ENCODE assay signal across 33 cellular contexts in genomic region chr14:31312934-31313333, GRCh38.
"Had no signal": no experiment of that assay in that cellular context is flagged by ENCODE, and none has a peak within 500 bp of the region (broad histone marks: within the 10 kb centered on the region; RNA-seq: fewer than 3 reads in every experiment).

No MANE protein-coding gene starts in this region.

- H3K27ac Mint-ChIP-seq: activated CD4-positive, alpha-beta T cell treated with anti-CD3 and anti-CD28 coated beads for 36 hours; activated CD8-positive, alpha-beta T cell treated with anti-CD3 and anti-CD28 coated beads for 36 hours; activated naive CD4-positive, alpha-beta T cell treated with anti-CD3 and anti-CD28 coated beads for 36 hours; activated naive CD4-positive, alpha-beta T cell treated with anti-CD3 and anti-CD28 coated beads, Interleukin-2, amount 50 U/mL, for 24 hours; activated naive CD8-positive, alpha-beta T cell treated with anti-CD3 and anti-CD28 coated beads for 36 hours; activated naive CD8-positive, alpha-beta T cell treated with anti-CD3 and anti-CD28 coated beads, Interleukin-2, amount 50 U/mL, for 24 hours; activated T-helper 2 cell treated with anti-CD3 and anti-CD28 coated beads, Interferon-gamma antibody, Interleukin-2, Interleukin-4, amounts not matched to agents 10 μg/mL and 5 μg/mL and 100 μg/mL, durations not matched to agents 14 hours and 24 hours and 36 hours; T-helper 17 cell; T-helper 2 cell treated with Interferon-gamma antibody and Interleukin-4, amounts not matched to agents 5 μg/mL and 100 μg/mL, for 36 hours had no signal

- H3K4me3 ChIP-seq: adrenal gland, body of pancreas, colonic mucosa, esophagus squamous epithelium, gastroesophageal sphincter, heart right ventricle had no signal

- H3K4me1 Mint-ChIP-seq: activated CD4-positive, alpha-beta T cell treated with anti-CD3 and anti-CD28 coated beads for 36 hours; T-helper 17 cell had no signal

- H3K27ac ChIP-seq: adrenal gland, body of pancreas, colonic mucosa, epithelial cell of prostate, esophagus squamous epithelium, gastroesophageal sphincter, heart right ventricle had no signal

- H3K27me3 Mint-ChIP-seq: activated CD4-positive, alpha-beta T cell treated with anti-CD3 and anti-CD28 coated beads for 36 hours; activated CD8-positive, alpha-beta T cell treated with anti-CD3 and anti-CD28 coated beads for 36 hours; activated naive CD4-positive, alpha-beta T cell treated with anti-CD3 and anti-CD28 coated beads, Interleukin-2, amount 50 U/mL, for 24 hours; activated naive CD8-positive, alpha-beta T cell treated with anti-CD3 and anti-CD28 coated beads for 36 hours; activated naive CD8-positive, alpha-beta T cell treated with anti-CD3 and anti-CD28 coated beads, Interleukin-2, amount 50 U/mL, for 24 hours; T-helper 17 cell had no signal

- H3K4me1 ChIP-seq: adrenal gland, body of pancreas, colonic mucosa, esophagus squamous epithelium, gastroesophageal sphincter, heart right ventricle had no signal

- H3K9me3 Mint-ChIP-seq: activated CD8-positive, alpha-beta T cell treated with anti-CD3 and anti-CD28 coated beads for 36 hours; activated naive CD4-positive, alpha-beta T cell treated with anti-CD3 and anti-CD28 coated beads for 36 hours; activated naive CD4-positive, alpha-beta T cell treated with anti-CD3 and anti-CD28 coated beads, Interleukin-2, amount 50 U/mL, for 24 hours; activated naive CD8-positive, alpha-beta T cell treated with anti-CD3 and anti-CD28 coated beads for 36 hours; activated naive CD8-positive, alpha-beta T cell treated with anti-CD3 and anti-CD28 coated beads, Interleukin-2, amount 50 U/mL, for 24 hours; activated T-cell treated with anti-CD3 and anti-CD28 coated beads, Interleukin-2, amount 50 U/mL, for 4 hours; activated T-helper 2 cell treated with anti-CD3 and anti-CD28 coated beads, Interferon-gamma antibody, Interleukin-2, Interleukin-4, amounts not matched to agents 10 μg/mL and 5 μg/mL and 100 μg/mL, durations not matched to agents 14 hours and 24 hours and 36 hours; T-helper 2 cell treated with Interferon-gamma antibody and Interleukin-4, amounts not matched to agents 5 μg/mL and 100 μg/mL, for 36 hours had no signal

- H3K27me3 ChIP-seq: adrenal gland, body of pancreas, colonic mucosa, esophagus squamous epithelium, gastroesophageal sphincter, heart right ventricle had no signal

- FAIRE-seq: endometrium, endothelial cell of umbilical vein had no signal

- ATAC-seq: activated CD4-positive, alpha-beta T cell treated with anti-CD3 and anti-CD28 coated beads for 36 hours; activated CD8-positive, alpha-beta T cell treated with anti-CD3 and anti-CD28 coated beads for 36 hours; activated naive CD8-positive, alpha-beta T cell treated with anti-CD3 and anti-CD28 coated beads, Interleukin-2, amount 50 U/mL, for 24 hours; activated T-cell treated with anti-CD3 and anti-CD28 coated beads, Interleukin-2, amount 50 U/mL, for 4 hours; body of pancreas; gastroesophageal sphincter; heart right ventricle; T-helper 17 cell had no signal

- DNase-seq: activated CD4-positive, alpha-beta T cell treated with anti-CD3 and anti-CD28 coated beads for 36 hours; activated CD4-positive, alpha-beta T cell treated with anti-CD3 and anti-CD28 coated beads, Interleukin-2, amount 50 U/mL, for 1 hour; activated CD4-positive, alpha-beta T cell treated with anti-CD3 and anti-CD28 coated beads, Interleukin-2, amount 50 U/mL, for 48 hours; activated CD4-positive, CD25-positive, alpha-beta regulatory T cell; activated CD4-positive, CD25-positive, alpha-beta regulatory T cell treated with anti-CD3 and anti-CD28 coated beads, Interleukin-2, amount 50 U/mL, for 72 hours; activated CD8-positive, alpha-beta memory T cell treated with anti-CD3 and anti-CD28 coated beads for 24 hours; activated CD8-positive, alpha-beta T cell treated with anti-CD3 and anti-CD28 coated beads for 36 hours; activated effector memory CD4-positive, alpha-beta T cell treated with anti-CD3 and anti-CD28 coated beads, Interleukin-2, amount 50 U/mL, for 16 hours; activated naive CD4-positive, alpha-beta T cell treated with anti-CD3 and anti-CD28 coated beads for 36 hours; activated naive CD8-positive, alpha-beta T cell treated with anti-CD3 and anti-CD28 coated beads for 36 hours; activated naive CD8-positive, alpha-beta T cell treated with anti-CD3 and anti-CD28 coated beads, Interleukin-2, amount 50 U/mL, for 24 hours; activated T-cell treated with anti-CD3 and anti-CD28 coated beads, Interleukin-2, amount 50 U/mL, for 4 hours; adrenal gland; amygdala; aorta; body of pancreas; central memory CD4-positive, alpha-beta T cell; cerebellar nuclear complex; colonic mucosa; effector CD8-positive, alpha-beta T cell; esophagus squamous epithelium; foreskin melanocyte; heart right ventricle; T-helper 1 cell; T-helper 17 cell; T1000 had no signal

- H3K9me3 ChIP-seq: adrenal gland, body of pancreas, colonic mucosa, esophagus squamous epithelium, gastroesophageal sphincter, heart right ventricle had no signal

- H3K4me3 Mint-ChIP-seq: activated CD4-positive, alpha-beta T cell treated with anti-CD3 and anti-CD28 coated beads for 36 hours; activated CD8-positive, alpha-beta T cell treated with anti-CD3 and anti-CD28 coated beads for 36 hours; activated naive CD4-positive, alpha-beta T cell treated with anti-CD3 and anti-CD28 coated beads for 36 hours; activated naive CD4-positive, alpha-beta T cell treated with anti-CD3 and anti-CD28 coated beads, Interleukin-2, amount 50 U/mL, for 24 hours; activated naive CD8-positive, alpha-beta T cell treated with anti-CD3 and anti-CD28 coated beads for 36 hours; activated naive CD8-positive, alpha-beta T cell treated with anti-CD3 and anti-CD28 coated beads, Interleukin-2, amount 50 U/mL, for 24 hours; activated T-cell treated with anti-CD3 and anti-CD28 coated beads, Interleukin-2, amount 50 U/mL, for 4 hours; T-helper 17 cell; T-helper 2 cell treated with Interferon-gamma antibody and Interleukin-4, amounts not matched to agents 5 μg/mL and 100 μg/mL, for 36 hours had no signal
